21 cellular contexts compared by ENCODE assay signal in the genomic region with DNA sequence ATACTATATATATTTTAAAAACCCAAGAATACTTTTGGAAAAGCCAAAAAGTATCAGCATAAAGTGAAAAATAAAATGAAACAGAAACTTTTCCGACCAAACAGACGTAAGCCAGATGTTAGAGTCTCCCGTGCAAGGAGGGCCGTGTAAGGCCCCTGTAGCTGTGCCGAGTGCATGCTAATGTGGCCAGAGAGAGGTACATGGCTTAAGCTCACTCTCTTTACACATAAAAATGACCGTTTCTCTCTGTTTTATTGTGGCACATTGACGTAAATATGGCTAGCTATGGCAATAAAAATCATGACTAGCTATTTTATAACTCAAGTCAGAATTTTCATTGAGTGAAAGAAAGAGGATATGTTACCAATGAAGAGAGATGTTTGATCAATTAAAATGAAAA.
DNase-seq lines count a peak whose midpoint lies in the region; ATAC-seq and TF ChIP-seq lines count a peak whose summit lies in the region.
"Had no signal": no experiment of that assay in that cellular context is flagged by ENCODE, and none has a peak within 500 bp of the region (broad histone marks: within the 10 kb centered on the region; RNA-seq: fewer than 3 reads in every experiment).

No MANE protein-coding gene starts in this region.

- no peak overlapping the region for H3K9ac ChIP-seq in Karpas-422 (ENCODE audit: low read length)

- no peak for TF ChIP-seq CTCF in AG10803 (conservative IDR thresholded peaks at IDR 0.05; ENCODE audit: low read length)
- no peak for TF ChIP-seq CTCF in hepatocyte (IDR thresholded peaks at IDR 0.05; ENCODE audit: poor library complexity)
- no peak for TF ChIP-seq CTCF in mucosa of descending colon (IDR thresholded peaks at IDR 0.05)

- POLR2A ChIA-PET in HEK293T (lab: Yijun Ruan, JAX), result no interaction called here

- no peaks in the 10 kb centered on the region for H3K9me3 ChIP-seq in hepatocyte (ENCODE audit: low read depth)
- no peaks in the 10 kb centered on the region for H3K9me3 ChIP-seq in mucosa of descending colon
- no peaks in the 10 kb centered on the region for H3K9me3 ChIP-seq in Karpas-422 (ENCODE audit: low read length)
- H3K9me3 ChIP-seq: BE2C had no signal

- H3K4me3 ChIP-seq in AG10803 (ENCODE audit: low read length), result no peak overlapping the region
- H3K4me3 ChIP-seq in hepatocyte, result no peak overlapping the region
- no peak overlapping the region for H3K4me3 ChIP-seq in mucosa of descending colon
- no peak overlapping the region for H3K4me3 ChIP-seq in Karpas-422 (ENCODE audit: low read length)
- H3K4me3 ChIP-seq: GM12878, GM23338 had no signal

- intact Hi-C loops in mucosa of descending colon (cut with DNase I, micrococcal nuclease), result no loop called here

- ATAC-seq in mucosa of descending colon (peak; percentile 61), GM21825 (IDR thresholded peaks at IDR 0.05; ENCODE audit: unreplicated experiment) (no peak)
- ATAC-seq: GM12878, GM23338, HepG2 had no signal

- H3K27me3 ChIP-seq in hepatocyte (no peaks in the 10 kb centered on the region), Karpas-422 (ENCODE audit: low read length) (peaks cover 3% of the 10 kb centered on the region; the same call in 1 of the 2 replicates)

- peak overlapping the region; percentile 4 for H3K27ac ChIP-seq in hepatocyte
- no peak overlapping the region for H3K27ac ChIP-seq in Karpas-422 (ENCODE audit: low read length)
- H3K27ac ChIP-seq: C4-2B had no signal

- H4K20me1 ChIP-seq in hepatocyte (ENCODE audit: insufficient read depth, poor library complexity, severe bottlenecking) (no peaks in the 10 kb centered on the region), Karpas-422 (ENCODE audit: insufficient read depth, low read depth, low read length) (no peaks in the 10 kb centered on the region)

- H3K4me2 ChIP-seq in hepatocyte, result peak overlapping the region; percentile 40
- H3K4me2 ChIP-seq in Karpas-422 (ENCODE audit: low read depth, low read length, poor library complexity, severe bottlenecking), result no peak overlapping the region
- H3K4me2 ChIP-seq: GM23338 had no signal

- H3K79me2 ChIP-seq in hepatocyte (no peaks in the 10 kb centered on the region), Karpas-422 (ENCODE audit: low read length) (no peaks in the 10 kb centered on the region)

- H3K36me3 ChIP-seq in hepatocyte (replicated peaks; ENCODE audit: insufficient read depth, low read depth) (no peaks in the 10 kb centered on the region), mucosa of descending colon (ENCODE audit: low read depth) (no peaks in the 10 kb centered on the region), Karpas-422 (ENCODE audit: insufficient read depth, low read length) (no peaks in the 10 kb centered on the region)
- H3K36me3 ChIP-seq: BE2C had no signal

- peak; percentile 28 for DNase-seq in AG10803 (ENCODE audit: low read depth)
- DNase-seq in HEK293T (ENCODE audit: extremely low spot score), result no peak
- DNase-seq in hepatocyte (ENCODE audit: low spot score), result no peak
- DNase-seq in mucosa of descending colon, result no peak
- no peak for DNase-seq in NCI-H1105 (lab: John Stamatoyannopoulos, UW)
- no peak for DNase-seq in COLO668 (lab: John Stamatoyannopoulos, UW; ENCODE audit: unreplicated experiment)
- DNase-seq in Karpas-422, result no peak
- DNase-seq: 8988T; BE2C; Calu3; CD4-positive, alpha-beta memory T cell; DMS79 treated with DMSO at 0.1 percent for 48 hours; GF-D8; HCEC 1CT; HFFc6; KBM-7 had no signal

- H3K4me1 ChIP-seq in hepatocyte (ENCODE audit: insufficient read depth) (no peaks in the 10 kb centered on the region), mucosa of descending colon (ENCODE audit: low read depth) (no peaks in the 10 kb centered on the region), Karpas-422 (ENCODE audit: low read length) (peaks cover 4% of the 10 kb centered on the region)
- H3K4me1 ChIP-seq: BE2C had no signal

- H2AFZ ChIP-seq in hepatocyte, result no peak overlapping the region
- no peak overlapping the region for H2AFZ ChIP-seq in Karpas-422 (ENCODE audit: low read length)
- H2AFZ ChIP-seq: GM23338 had no signal

- WGBS in hepatocyte (ENCODE audit: low lambda C conversion rate, missing lambda C conversion rate), result 52% methylated on average over 7 of the region's 7 CpGs

- CTCF ChIA-PET in HEK293T (lab: Yijun Ruan, JAX), result no interaction called here

- no peaks in the 10 kb centered on the region for H3K9me2 ChIP-seq in hepatocyte (replicated peaks; ENCODE audit: insufficient read depth)
- no peaks in the 10 kb centered on the region for H3K9me2 ChIP-seq in Karpas-422 (replicated peaks; ENCODE audit: insufficient read depth, low read length)

TF ChIP-seq in HEK293T, 16 proteins besides CTCF, POLR2A, EP300 and RAD21:
- TF ChIP-seq ARNT (IDR thresholded peaks at IDR 0.05) (peak; percentile 66; the same call in 1 of the 2 replicates), ZNF384 (IDR thresholded peaks at IDR 0.05) (no peak)
- TF ChIP-seq, protein P1, sequence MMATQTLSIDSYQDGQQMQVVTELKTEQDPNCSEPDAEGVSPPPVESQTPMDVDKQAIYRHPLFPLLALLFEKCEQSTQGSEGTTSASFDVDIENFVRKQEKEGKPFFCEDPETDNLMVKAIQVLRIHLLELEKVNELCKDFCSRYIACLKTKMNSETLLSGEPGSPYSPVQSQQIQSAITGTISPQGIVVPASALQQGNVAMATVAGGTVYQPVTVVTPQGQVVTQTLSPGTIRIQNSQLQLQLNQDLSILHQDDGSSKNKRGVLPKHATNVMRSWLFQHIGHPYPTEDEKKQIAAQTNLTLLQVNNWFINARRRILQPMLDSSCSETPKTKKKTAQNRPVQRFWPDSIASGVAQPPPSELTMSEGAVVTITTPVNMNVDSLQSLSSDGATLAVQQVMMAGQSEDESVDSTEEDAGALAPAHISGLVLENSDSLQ (IDR thresholded peaks at IDR 0.05), result 0 out of 2 replicates have a peak, but pooled peaks have one; percentile 9
